Comparison of ENCODE assay signal across 21 cellular contexts in the genomic region with DNA sequence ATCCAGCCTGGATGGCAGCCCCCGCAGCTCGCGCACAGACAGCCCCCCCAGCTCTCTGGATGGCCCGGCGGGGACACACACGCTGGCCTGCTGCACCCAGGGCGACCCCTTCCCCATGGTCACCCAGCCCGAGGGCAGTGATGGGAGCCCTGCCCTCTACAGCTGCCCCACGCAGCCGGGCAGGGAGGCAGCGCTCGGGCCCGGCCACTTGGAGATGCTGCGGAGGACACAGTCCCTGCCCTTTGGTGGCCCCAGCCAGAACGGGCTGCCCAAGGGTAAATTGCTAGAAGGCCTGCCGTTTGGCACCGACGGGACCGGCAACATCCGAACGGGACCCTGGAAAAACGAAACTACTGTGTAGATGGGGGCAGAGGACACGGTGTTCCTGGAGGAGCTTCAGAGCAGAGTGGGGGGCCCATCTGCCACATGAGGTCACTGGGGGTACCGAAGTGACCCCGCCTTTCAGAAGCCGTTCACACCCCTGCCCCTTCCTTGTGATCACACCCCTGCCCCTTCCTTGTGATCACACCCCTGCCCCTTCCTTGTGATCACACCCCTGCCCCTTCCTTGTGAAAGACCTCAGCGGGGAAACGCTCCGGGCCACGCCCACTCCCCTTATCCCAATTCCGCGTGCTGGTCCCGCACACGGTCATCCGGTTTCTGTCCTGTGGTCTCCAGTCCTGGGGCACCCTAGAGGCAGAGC. TPM values are rescaled to one million over a fixed set of nuclear protein-coding genes. Genes with fewer than 3 reads are reported as not detected.
DNase-seq lines count a peak whose midpoint lies in the region; ATAC-seq, FAIRE-seq and TF ChIP-seq lines count a peak whose summit lies in the region.
"Had no signal": no experiment of that assay in that cellular context is flagged by ENCODE, and none has a peak within 500 bp of the region (broad histone marks: within the 10 kb centered on the region; RNA-seq: fewer than 3 reads in every experiment).

No MANE protein-coding gene starts in this region.

- H3K27ac ChIP-seq in A549 (no peak overlapping the region), RWPE2 (ENCODE audit: poor library complexity, severe bottlenecking) (no peak overlapping the region), osteoblast (ENCODE audit: low read depth, low read length) (no peak overlapping the region)
- H3K27ac ChIP-seq: BLaER1 had no signal

- DNase-seq in activated CD8-positive, alpha-beta memory T cell treated with anti-CD3 and anti-CD28 coated beads, Interleukin-2, amount 10 ng/mL, durations not matched to agents 7 days and 5 days = peak; percentile 23
- no peak for DNase-seq in activated CD8-positive, alpha-beta memory T cell treated with anti-CD3 and anti-CD28 coated beads, Interleukin-2, amount 50 U/mL, for 48 hours
- DNase-seq in A549 (ENCODE audit: low read depth in 1 of 2, low spot score in 1 of 2) (no peak), RWPE2 (ENCODE audit: low spot score) (peak; percentile 42), osteoblast (ENCODE audit: insufficient read length, low spot score, missing footprints) (peak; percentile 85), DMS 273 treated with DMSO at 0.1 percent for 48 hours (lab: John Stamatoyannopoulos, UW) (no peak), RKO (ENCODE audit: low spot score) (no peak), GM12892 (ENCODE audit: insufficient read length) (no peak)
- DNase-seq: 8988T; CD8-positive, alpha-beta T cell; KG1; NCI-H1436 treated with DMSO at 0.1 percent for 48 hours; NCI-H2029 treated with DMSO at 0.1 percent for 48 hours; NCI-H2171 treated with DMSO at 0.1 percent for 48 hours; NCI-H446 treated with DMSO at 0.1 percent for 48 hours; NCI-H774; PC-3 had no signal

- H3K27me3 ChIP-seq in RWPE2 (ENCODE audit: insufficient read depth, poor library complexity, severe bottlenecking) (peaks cover 3% of the 10 kb centered on the region), osteoblast (ENCODE audit: insufficient read depth, low read length) (no peaks in the 10 kb centered on the region)

- no peaks in the 10 kb centered on the region for H3K9me3 Mint-ChIP-seq in activated CD8-positive, alpha-beta memory T cell treated with anti-CD3 and anti-CD28 coated beads, Interleukin-2, amount 10 ng/mL, durations not matched to agents 7 days and 5 days (ENCODE audit: low read depth)
- H3K9me3 Mint-ChIP-seq: CD8-positive, alpha-beta T cell had no signal

- H3K4me3 ChIP-seq in A549 = no peak overlapping the region
- no peak overlapping the region for H3K4me3 ChIP-seq in RWPE2 (ENCODE audit: severe bottlenecking)
- H3K4me3 ChIP-seq in osteoblast (ENCODE audit: insufficient read depth, low read length) = no peak overlapping the region
- H3K4me3 ChIP-seq: BLaER1 had no signal

- H3K27me3 Mint-ChIP-seq in activated CD8-positive, alpha-beta memory T cell treated with anti-CD3 and anti-CD28 coated beads, Interleukin-2, amount 10 ng/mL, durations not matched to agents 7 days and 5 days = peaks cover 4% of the 10 kb centered on the region

- no peaks in the 10 kb centered on the region for H3K79me2 ChIP-seq in osteoblast (ENCODE audit: insufficient read depth, low read length)

- H3K9me3 ChIP-seq in A549 (no peaks in the 10 kb centered on the region), RWPE2 (ENCODE audit: severe bottlenecking) (no peaks in the 10 kb centered on the region), osteoblast (ENCODE audit: low read depth, low read length) (no peaks in the 10 kb centered on the region)

- TF ChIP-seq RAD21 in A549 (conservative IDR thresholded peaks at IDR 0.05 in 1 of 2, IDR thresholded peaks at IDR 0.05 in 1 of 2) = no peak

- no peak for TF ChIP-seq CTCF in A549 (IDR thresholded peaks at IDR 0.05)
- no peak for TF ChIP-seq CTCF in RWPE2 (IDR thresholded peaks at IDR 0.05; ENCODE audit: poor library complexity, severe bottlenecking)
- no peak for TF ChIP-seq CTCF in osteoblast (IDR thresholded peaks at IDR 0.05; ENCODE audit: extremely low read depth, low read depth, low read length)

- WGBS in A549 (ENCODE audit: missing lambda C conversion rate) = 34% methylated on average over 17 of the region's 35 CpGs

- TF ChIP-seq EP300 in A549 (IDR thresholded peaks at IDR 0.05) = no peak

- H3K4me3 Mint-ChIP-seq in activated CD8-positive, alpha-beta memory T cell treated with anti-CD3 and anti-CD28 coated beads, Interleukin-2, amount 10 ng/mL, durations not matched to agents 7 days and 5 days = no peak overlapping the region
- H3K4me3 Mint-ChIP-seq: CD8-positive, alpha-beta T cell had no signal

- no peaks in the 10 kb centered on the region for H3K4me1 ChIP-seq in A549
- H3K4me1 ChIP-seq in RWPE2 (ENCODE audit: insufficient read depth, poor library complexity, severe bottlenecking) = no peaks in the 10 kb centered on the region
- no peaks in the 10 kb centered on the region for H3K4me1 ChIP-seq in osteoblast (ENCODE audit: insufficient read depth, low read length)

- CTCF ChIA-PET in activated CD8-positive, alpha-beta memory T cell treated with anti-CD3 and anti-CD28 coated beads, Interleukin-2, amount 10 ng/mL, durations not matched to agents 7 days and 5 days (lab: Charles Lee) = no interaction called here
- CTCF ChIA-PET in A549 (lab: Yijun Ruan, JAX) = no interaction called here

- POLR2A ChIA-PET in A549 (lab: Yijun Ruan, JAX) = no interaction called here

- FAIRE-seq in A549 (lab: Jason Lieb, UNC) (no peak), GM12892 (lab: Jason Lieb, UNC) (no peak)
- FAIRE-seq: HepG2 had no signal

- TF ChIP-seq POLR2A in A549 (IDR thresholded peaks at IDR 0.05; ENCODE audit: low read length) = no peak
- no peak for TF ChIP-seq POLR2A in GM12892 (IDR thresholded peaks at IDR 0.05; ENCODE audit: low read depth, low read length)

- H3K36me3 Mint-ChIP-seq in activated CD8-positive, alpha-beta memory T cell treated with anti-CD3 and anti-CD28 coated beads, Interleukin-2, amount 10 ng/mL, durations not matched to agents 7 days and 5 days = no peaks in the 10 kb centered on the region
- H3K36me3 Mint-ChIP-seq: CD8-positive, alpha-beta T cell had no signal

- H3K27ac Mint-ChIP-seq in activated CD8-positive, alpha-beta memory T cell treated with anti-CD3 and anti-CD28 coated beads, Interleukin-2, amount 10 ng/mL, durations not matched to agents 7 days and 5 days = no peak overlapping the region
- H3K27ac Mint-ChIP-seq: CD8-positive, alpha-beta T cell had no signal

- ATAC-seq in activated CD8-positive, alpha-beta memory T cell treated with anti-CD3 and anti-CD28 coated beads, Interleukin-2, amount 10 ng/mL, durations not matched to agents 7 days and 5 days = no peak
- peak in 1 of 2 experiments; percentile 11; a peak in 2 of 6 replicates for ATAC-seq in A549
- no peak for ATAC-seq in RWPE2 (ENCODE audit: low read depth)
- ATAC-seq: CD8-positive, alpha-beta T cell; HepG2; PC-3 had no signal

- peaks cover 1% of the 10 kb centered on the region for H3K4me1 Mint-ChIP-seq in activated CD8-positive, alpha-beta memory T cell treated with anti-CD3 and anti-CD28 coated beads, Interleukin-2, amount 10 ng/mL, durations not matched to agents 7 days and 5 days

- no peaks in the 10 kb centered on the region for H4K20me1 ChIP-seq in osteoblast (ENCODE audit: insufficient read depth, low read length)

- H3K4me2 ChIP-seq in A549 (peak overlapping the region; percentile 55), osteoblast (ENCODE audit: insufficient read depth, low read length) (no peak overlapping the region)

- no peak overlapping the region for H2AFZ ChIP-seq in osteoblast (ENCODE audit: low read length)

- H3K36me3 ChIP-seq in RWPE2 (ENCODE audit: low read depth) (no peaks in the 10 kb centered on the region), osteoblast (ENCODE audit: insufficient read depth, low read length) (no peaks in the 10 kb centered on the region)
- H3K36me3 ChIP-seq: BLaER1 had no signal

TF ChIP-seq in A549, 52 proteins besides CTCF, POLR2A, EP300 and RAD21 (continues in another document):
- no peak for TF ChIP-seq PHF8 (IDR thresholded peaks at IDR 0.05; ENCODE audit: borderline replicate concordance, low read depth)
- TF ChIP-seq MAFK (IDR thresholded peaks at IDR 0.05; ENCODE audit: partially characterized antibody) = no peak
- TF ChIP-seq KDM1A (IDR thresholded peaks at IDR 0.05; ENCODE audit: low read depth) = no peak
- TF ChIP-seq, protein P1, sequence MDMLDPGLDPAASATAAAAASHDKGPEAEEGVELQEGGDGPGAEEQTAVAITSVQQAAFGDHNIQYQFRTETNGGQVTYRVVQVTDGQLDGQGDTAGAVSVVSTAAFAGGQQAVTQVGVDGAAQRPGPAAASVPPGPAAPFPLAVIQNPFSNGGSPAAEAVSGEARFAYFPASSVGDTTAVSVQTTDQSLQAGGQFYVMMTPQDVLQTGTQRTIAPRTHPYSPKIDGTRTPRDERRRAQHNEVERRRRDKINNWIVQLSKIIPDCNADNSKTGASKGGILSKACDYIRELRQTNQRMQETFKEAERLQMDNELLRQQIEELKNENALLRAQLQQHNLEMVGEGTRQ (IDR thresholded peaks at IDR 0.05) = no peak
- TF ChIP-seq GATA3 (IDR thresholded peaks at IDR 0.05; ENCODE audit: borderline replicate concordance) = no peak
- TF ChIP-seq FOSL2 (IDR thresholded peaks at IDR 0.05) = no peak
- TF ChIP-seq FOSL2 (CRISPR knock-in tag; IDR thresholded peaks at IDR 0.05) = no peak
- TF ChIP-seq HOXA7 (CRISPR knock-in tag; IDR thresholded peaks at IDR 0.05) = no peak
- TF ChIP-seq RARB (CRISPR knock-in tag; IDR thresholded peaks at IDR 0.05) = no peak
- no peak for TF ChIP-seq EHMT2 (IDR thresholded peaks at IDR 0.05; ENCODE audit: low read depth)
- TF ChIP-seq HEYL (CRISPR knock-in tag; IDR thresholded peaks at IDR 0.05) = no peak

RNA-seq across cellular contexts. Expression of a gene that starts 30.7 kb away (rescaled TPM):
- under 1 TPM in 1 of 2 experiments, not detected in 1; 0.32 TPM for total RNA-seq in activated CD8-positive, alpha-beta memory T cell treated with anti-CD3 and anti-CD28 coated beads, Interleukin-2, amount 10 ng/mL, durations not matched to agents 7 days and 5 days
- polyA plus RNA-seq in A549 (2011; rRNA removed) (0.63 and 0.65 TPM in 2 replicates), A549 (2017; fragmentation: RNase III; extraction: RNeasy Plus Mini Kit Qiagen cat#74134 plus additional on column Dnase treatment) (0.49 to 0.73 TPM (median 0.56 TPM) in 3 replicates)
- 0.70 and 2.1 TPM in 2 replicates for polyA plus RNA-seq in A549 (2012; cell fraction: cytosol; rRNA removed)
- 1.1 and 2.7 TPM in 2 replicates for polyA plus RNA-seq in A549 (2012; cell fraction: nucleus; rRNA removed)
- polyA minus RNA-seq in A549 (2011; rRNA and poly(A)+ RNA removed) = 0.33 and 0.78 TPM in 2 replicates
- under 0.01 TPM in 1 of 2 replicates, not detected in the other for total RNA-seq in osteoblast
- 0.04 TPM for polyA plus RNA-seq in GM12892 (2012; ENCODE audit: missing spikeins)
- total RNA-seq: CD8-positive, alpha-beta T cell; HepG2; M059J; PC-3 had no signal

RNA-seq across cellular contexts. Expression of a gene that starts 41.6 kb away (rescaled TPM):
- not detected for total RNA-seq in activated CD8-positive, alpha-beta memory T cell treated with anti-CD3 and anti-CD28 coated beads, Interleukin-2, amount 10 ng/mL, durations not matched to agents 7 days and 5 days
- polyA plus RNA-seq in A549 (2011; rRNA removed) (not detected in 2 replicates), A549 (2017; fragmentation: RNase III; extraction: RNeasy Plus Mini Kit Qiagen cat#74134 plus additional on column Dnase treatment) (0.03 TPM in 1 of 3 replicates, not detected in the others)
- not detected in 2 replicates for polyA plus RNA-seq in A549 (2012; cell fraction: cytosol; rRNA removed)
- 0.02 TPM in 1 of 2 replicates, not detected in the other for polyA plus RNA-seq in A549 (2012; cell fraction: nucleus; rRNA removed)
- not detected in 2 replicates for polyA minus RNA-seq in A549 (2011; rRNA and poly(A)+ RNA removed)
- not detected in 2 replicates for total RNA-seq in osteoblast
- polyA plus RNA-seq in GM12892 (2012; ENCODE audit: missing spikeins) = not detected
- total RNA-seq: CD8-positive, alpha-beta T cell; H4; HepG2; M059J; PC-3 had no signal
- polyA plus RNA-seq: HepG2 had no signal

Comparison
In these comparisons a context has a peak if more than half of its experiments do, and no peak if none do; other contexts are left out.
1. DNase-seq: peak in activated CD8-positive, alpha-beta memory T cell treated with anti-CD3 and anti-CD28 coated beads, Interleukin-2, amount 10 ng/mL, durations not matched to agents 7 days and 5 days (single experiment), RWPE2 (single experiment) and osteoblast (single experiment); none in activated CD8-positive, alpha-beta memory T cell treated with anti-CD3 and anti-CD28 coated beads, Interleukin-2, amount 50 U/mL, for 48 hours (single experiment), A549 (0 of 2), DMS 273 treated with DMSO at 0.1 percent for 48 hours (single experiment), RKO (single experiment) and GM12892 (single experiment).